ENCODE assay signal across 8 cellular contexts in the genomic region with DNA sequence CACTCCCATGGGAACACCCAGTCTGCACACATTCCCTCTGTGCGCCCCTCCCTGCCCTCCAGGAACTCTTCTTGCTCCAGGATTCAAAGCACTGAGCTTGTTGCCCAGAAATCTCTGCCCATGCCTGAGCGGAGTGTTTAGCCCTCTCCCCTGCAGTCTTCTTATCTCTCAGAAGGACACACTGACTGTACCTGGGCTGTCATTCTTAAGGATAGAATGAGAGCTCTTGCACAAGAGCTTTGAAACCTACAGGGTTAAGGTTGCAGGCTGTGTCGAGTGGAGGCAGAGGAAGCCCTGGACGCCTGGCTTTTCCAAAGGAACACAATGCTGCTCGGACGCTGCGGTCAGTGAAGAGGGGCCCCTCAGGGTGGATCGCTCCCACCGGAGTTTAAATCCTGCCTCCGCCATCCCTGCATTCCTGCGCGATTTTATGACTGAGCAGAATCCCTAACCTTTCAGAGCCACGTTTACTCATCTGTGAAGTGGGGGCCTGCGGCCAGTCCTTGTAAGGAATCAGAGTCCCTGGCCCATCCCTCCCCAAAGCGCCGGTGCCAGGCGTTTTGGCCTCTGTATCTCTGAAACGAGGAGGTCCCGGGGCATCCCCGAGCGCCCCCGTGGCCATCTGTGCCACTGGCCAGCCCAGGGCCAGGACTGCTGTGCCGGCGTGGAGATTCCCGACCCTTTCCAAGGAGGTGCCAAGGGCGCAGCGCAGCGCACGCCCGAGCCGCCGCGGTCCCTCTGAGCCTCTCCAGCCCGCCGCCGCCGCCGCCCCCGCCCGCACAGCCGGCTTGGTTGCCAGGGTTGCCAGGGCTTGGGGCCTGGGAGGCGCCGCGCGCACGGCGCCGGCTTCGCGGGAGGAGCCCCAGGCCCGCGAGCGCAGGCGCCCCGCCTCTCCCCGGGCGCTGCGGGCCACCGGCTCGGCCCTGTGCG. TPM values are rescaled to one million over a fixed set of nuclear protein-coding genes. Genes with fewer than 3 reads are reported as not detected.
DNase-seq lines count a peak whose midpoint lies in the region; FAIRE-seq and TF ChIP-seq lines count a peak whose summit lies in the region.

No MANE protein-coding gene starts in this region.

- POLR2A ChIA-PET in GM10248 (lab: Yijun Ruan, JAX): no interaction called here

- H3K4me1 ChIP-seq in stomach smooth muscle (ENCODE audit: control insufficient read depth, insufficient read depth, low read length): peaks cover 19% of the 10 kb centered on the region

- no peaks in the 10 kb centered on the region for H3K36me3 ChIP-seq in kidney epithelial cell (ENCODE audit: control insufficient read depth, insufficient read depth, low read length)
- H3K36me3 ChIP-seq in stomach smooth muscle (ENCODE audit: control insufficient read depth in 2 of 2, insufficient read depth in 2 of 2, low read length in 2 of 2): no peaks in the 10 kb centered on the region

- no peak overlapping the region for H3K27ac ChIP-seq in stomach smooth muscle (ENCODE audit: low read length)

- H3K4me3 ChIP-seq in kidney epithelial cell (ENCODE audit: low read depth, low read length) (peak overlapping the region; percentile 10), stomach smooth muscle (ENCODE audit: low read length in 2 of 2) (peak overlapping the region; percentile 72 to 76)

- peak; percentile 34 to 37 for DNase-seq in NCI-H2081 (lab: John Stamatoyannopoulos, UW)
- no peak for DNase-seq in NCI-H2081 treated with DMSO at 0.1 percent for 48 hours (lab: John Stamatoyannopoulos, UW)
- peak in 29 of 56 donors; percentile 23 to 73 (median 48) for DNase-seq in amygdala (lab: John Stamatoyannopoulos, UW)
- DNase-seq in kidney epithelial cell (ENCODE audit: low read depth): no peak
- no peak for DNase-seq in GM10248 (ENCODE audit: extremely low spot score)
- DNase-seq in GM12892 (ENCODE audit: insufficient read length): no peak
- DNase-seq in ACHN: no peak

- peaks cover 70% of the 10 kb centered on the region for H3K27me3 ChIP-seq in kidney epithelial cell (ENCODE audit: control insufficient read depth, insufficient read depth, low read length)
- no peaks in the 10 kb centered on the region for H3K27me3 ChIP-seq in stomach smooth muscle (ENCODE audit: control insufficient read depth in 1 of 2, insufficient read depth in 2 of 2, low read length in 2 of 2)

- in situ Hi-C loops in ACHN (cut with HindIII; ENCODE audit: low pct_ligation_motif_present, low pct_unique_long_range_greater_than_20kb, low sequenced_read_pairs): no loop called here

- CTCF ChIA-PET in GM10248 (lab: Yijun Ruan, JAX): no interaction called here

- peak overlapping the region; percentile 29 to 50 for H3K9ac ChIP-seq in stomach smooth muscle (ENCODE audit: low read length in 2 of 2)

- H3K9me3 ChIP-seq in stomach smooth muscle (ENCODE audit: control insufficient read depth in 2 of 2, low read length in 2 of 2): no peaks in the 10 kb centered on the region

- FAIRE-seq in GM12892 (lab: Jason Lieb, UNC): no peak

- TF ChIP-seq CTCF in kidney epithelial cell (IDR thresholded peaks at IDR 0.05; ENCODE audit: insufficient read depth, low read length, poor library complexity, severe bottlenecking) (no peak), GM10248 (IDR thresholded peaks at IDR 0.05; ENCODE audit: control extremely low read depth, extremely low read depth, low read depth, missing control alignments) (no peak)

- TF ChIP-seq POLR2A in GM12892 (IDR thresholded peaks at IDR 0.05; ENCODE audit: low read depth, low read length): no peak

RNA-seq across cellular contexts. Expression of gene FAM168B, which starts 58.9 kb away (rescaled TPM):
- 161 and 177 TPM in 2 replicates for total RNA-seq in kidney epithelial cell
- polyA plus RNA-seq in GM12892 (2012; ENCODE audit: missing spikeins): 37.6 TPM

Comparison
In these comparisons a context has a peak if more than half of its experiments do, and no peak if none do; other contexts are left out.
1. DNase-seq: peak in NCI-H2081 (2 of 2) and amygdala (29 of 56); none in NCI-H2081 treated with DMSO at 0.1 percent for 48 hours (single experiment), kidney epithelial cell (single experiment), GM10248 (single experiment), GM12892 (single experiment) and ACHN (single experiment).